In genomic region chr21:29473808-29474207, GRCh38 we compare ENCODE assay signal across 34 cellular contexts.
"Had no signal": no experiment of that assay in that cellular context is flagged by ENCODE, and none has a peak within 500 bp of the region (broad histone marks: within the 10 kb centered on the region; RNA-seq: fewer than 3 reads in every experiment).

No MANE protein-coding gene starts in this region.

- H3K9me3 ChIP-seq: Peyer's patch, SJSA1, SK-N-SH had no signal

- H3K27me3 ChIP-seq: brain microvascular endothelial cell, Peyer's patch, SJSA1 had no signal

- H3K27me3 Mint-ChIP-seq: activated CD8-positive, alpha-beta memory T cell treated with anti-CD3 and anti-CD28 coated beads, Interleukin-2, amount 10 ng/mL, durations not matched to agents 7 days and 5 days; activated naive CD8-positive, alpha-beta T cell; activated naive CD8-positive, alpha-beta T cell treated with anti-CD3 and anti-CD28 coated beads, Interleukin-2, amount 50 U/mL, for 24 hours had no signal

- H3K36me3 ChIP-seq: brain microvascular endothelial cell, Peyer's patch, SJSA1 had no signal

- H3K27ac ChIP-seq: brain microvascular endothelial cell, Peyer's patch, SJSA1 had no signal

- DNase-seq: activated CD4-positive, alpha-beta memory T cell treated with anti-CD3 and anti-CD28 coated beads, Interleukin-2, amount 10 ng/mL, durations not matched to agents 7 days and 5 days; activated CD4-positive, alpha-beta T cell treated with anti-CD3 and anti-CD28 coated beads for 4 hours; activated CD8-positive, alpha-beta memory T cell treated with anti-CD3 and anti-CD28 coated beads for 24 hours; activated CD8-positive, alpha-beta memory T cell treated with anti-CD3 and anti-CD28 coated beads, Interleukin-2, amount 10 ng/mL, durations not matched to agents 7 days and 5 days; activated CD8-positive, alpha-beta memory T cell treated with anti-CD3 and anti-CD28 coated beads, Interleukin-2, amount 50 U/mL, for 48 hours; activated effector memory CD4-positive, alpha-beta T cell treated with Interleukin-2 at 50 U/mL for 16 hours; activated naive CD8-positive, alpha-beta T cell treated with anti-CD3 and anti-CD28 coated beads, Interleukin-2, amount 50 U/mL, for 24 hours; activated T-cell treated with anti-CD3 and anti-CD28 coated beads, Interleukin-2, amount 50 U/mL, for 48 hours; aorta; brain microvascular endothelial cell; central memory CD4-positive, alpha-beta T cell; NCI-H1092 treated with DMSO at 0.1 percent for 48 hours; NCI-H1417; NCI-H146; NCI-H187; NCI-H2029 treated with DMSO at 0.1 percent for 48 hours; NCI-H2107; NCI-H2171; NCI-H510A; NCI-H526; NCI-H748 treated with DMSO at 0.1 percent for 48 hours; NK-92 treated with Interleukin-12 subunit alpha and Interleukin-12 subunit beta, amount 100 ng/mL, for 24 hours; PC-3; Peyer's patch; RPMI8226; SHP77 treated with DMSO at 0.1 percent for 48 hours; SK-N-SH had no signal

- H3K4me1 ChIP-seq: Peyer's patch had no signal

- H3K36me3 Mint-ChIP-seq: activated CD8-positive, alpha-beta memory T cell treated with anti-CD3 and anti-CD28 coated beads, Interleukin-2, amount 10 ng/mL, durations not matched to agents 7 days and 5 days; WTC11 had no signal

- ATAC-seq: activated CD4-positive, CD25-positive, alpha-beta regulatory T cell treated with anti-CD3 and anti-CD28 coated beads, Interleukin-2, amount 50 U/mL, for 24 hours; activated CD8-positive, alpha-beta memory T cell treated with anti-CD3 and anti-CD28 coated beads, Interleukin-2, amount 10 ng/mL, durations not matched to agents 7 days and 5 days; activated naive CD8-positive, alpha-beta T cell treated with anti-CD3 and anti-CD28 coated beads, Interleukin-2, amount 50 U/mL, for 24 hours; K562; PC-3; WTC11 had no signal

- H3K4me3 Mint-ChIP-seq: activated CD4-positive, alpha-beta memory T cell treated with anti-CD3 and anti-CD28 coated beads, Interleukin-2, amount 10 ng/mL, durations not matched to agents 7 days and 5 days; activated CD8-positive, alpha-beta memory T cell treated with anti-CD3 and anti-CD28 coated beads, Interleukin-2, amount 10 ng/mL, durations not matched to agents 7 days and 5 days; activated naive CD8-positive, alpha-beta T cell; activated naive CD8-positive, alpha-beta T cell treated with anti-CD3 and anti-CD28 coated beads, Interleukin-2, amount 50 U/mL, for 24 hours; T-helper 1 cell treated with Interleukin-12 subunit alpha and Interleukin-12 subunit beta and Interleukin-4 antibody, amounts not matched to agents 30 μg/mL and 1 μg/mL, for 36 hours; T-helper 2 cell treated with Interferon-gamma antibody and Interleukin-4, amounts not matched to agents 5 μg/mL and 100 μg/mL, for 36 hours; WTC11 had no signal

- H3K9ac ChIP-seq: SK-N-SH had no signal

- H3K4me2 ChIP-seq: SK-N-SH had no signal

- H3K27ac Mint-ChIP-seq: activated CD4-positive, alpha-beta memory T cell treated with anti-CD3 and anti-CD28 coated beads, Interleukin-2, amount 10 ng/mL, durations not matched to agents 7 days and 5 days; activated CD8-positive, alpha-beta memory T cell treated with anti-CD3 and anti-CD28 coated beads, Interleukin-2, amount 10 ng/mL, durations not matched to agents 7 days and 5 days; activated naive CD8-positive, alpha-beta T cell; activated naive CD8-positive, alpha-beta T cell treated with anti-CD3 and anti-CD28 coated beads, Interleukin-2, amount 50 U/mL, for 24 hours; T-helper 1 cell treated with Interleukin-12 subunit alpha and Interleukin-12 subunit beta and Interleukin-4 antibody, amounts not matched to agents 30 μg/mL and 1 μg/mL, for 36 hours; T-helper 2 cell treated with Interferon-gamma antibody and Interleukin-4, amounts not matched to agents 5 μg/mL and 100 μg/mL, for 36 hours; WTC11 had no signal

- H3K9me3 Mint-ChIP-seq: activated CD4-positive, alpha-beta memory T cell treated with anti-CD3 and anti-CD28 coated beads, Interleukin-2, amount 10 ng/mL, durations not matched to agents 7 days and 5 days; activated naive CD8-positive, alpha-beta T cell treated with anti-CD3 and anti-CD28 coated beads, Interleukin-2, amount 50 U/mL, for 24 hours; T-helper 1 cell treated with Interleukin-12 subunit alpha and Interleukin-12 subunit beta and Interleukin-4 antibody, amounts not matched to agents 30 μg/mL and 1 μg/mL, for 36 hours; T-helper 2 cell treated with Interferon-gamma antibody and Interleukin-4, amounts not matched to agents 5 μg/mL and 100 μg/mL, for 36 hours had no signal

- H3K4me3 ChIP-seq: K562, Peyer's patch, SJSA1 had no signal
